1 cellular context compared by ENCODE assay signal in genomic region chr2:200713003-200713703, GRCh38.
TF ChIP-seq lines count a peak whose summit lies in the region.

No MANE protein-coding gene starts in this region.

TF ChIP-seq in K562, 482 proteins besides CTCF, POLR2A, EP300 and RAD21 (continued from another document and continues in another):
- TF ChIP-seq E2F6 (IDR thresholded peaks at IDR 0.05; ENCODE audit: borderline replicate concordance in 1 of 2, extremely low read depth in 1 of 2, insufficient read depth in 1 of 2, insufficient read length in 1 of 2, low read depth in 1 of 2, low read length in 1 of 2, poor library complexity in 1 of 2, severe bottlenecking in 1 of 2) (peak; percentile 40 to 58), MEIS2 (IDR thresholded peaks at IDR 0.05; ENCODE audit: partially characterized antibody) (peak; percentile 84), BCOR (IDR thresholded peaks at IDR 0.05) (peak; percentile 24; the same call in 1 of the 2 replicates), MAZ (CRISPR knock-in tag; conservative IDR thresholded peaks at IDR 0.05 in 1 of 2, IDR thresholded peaks at IDR 0.05 in 1 of 2) (no peak; a peak in 2 of 4 replicates), STAT5B (CRISPR knock-in tag; IDR thresholded peaks at IDR 0.05) (no peak), MTA3 (IDR thresholded peaks at IDR 0.05; ENCODE audit: borderline replicate concordance) (peak; percentile 60; the same call in 1 of the 2 replicates), JUN (IDR thresholded peaks at IDR 0.05; ENCODE audit: borderline replicate concordance, low read depth, low read length) (peak; percentile 74), JUN (CRISPR knock-in tag; IDR thresholded peaks at IDR 0.05; ENCODE audit: borderline replicate concordance) (no peak), ZNF830 (CRISPR knock-in tag; IDR thresholded peaks at IDR 0.05) (no peak), PHF8 (IDR thresholded peaks at IDR 0.05; ENCODE audit: borderline replicate concordance, low read length) (peak; percentile 54; the same call in 1 of the 2 replicates), ZBTB17 (CRISPR knock-in tag; IDR thresholded peaks at IDR 0.05) (0 out of 2 replicates have a peak, but pooled peaks have one; percentile 36), ZC3H8 (IDR thresholded peaks at IDR 0.05) (no peak), ZNF583 (CRISPR knock-in tag; IDR thresholded peaks at IDR 0.05) (no peak), LEF1 (IDR thresholded peaks at IDR 0.05) (no peak), PHTF2 (CRISPR knock-in tag; IDR thresholded peaks at IDR 0.05) (no peak), ZBTB1 (CRISPR knock-in tag; IDR thresholded peaks at IDR 0.05; ENCODE audit: borderline replicate concordance, low read depth) (no peak), MYC (IDR thresholded peaks at IDR 0.05; ENCODE audit: low read depth, low read length) (peak; percentile 26; the same call in 1 of the 2 replicates), MYC (CRISPR knock-in tag; IDR thresholded peaks at IDR 0.05; ENCODE audit: borderline replicate concordance, low read depth) (no peak), ZNF766 (CRISPR knock-in tag; conservative IDR thresholded peaks at IDR 0.05) (peak; percentile 42; the same call in 1 of the 2 replicates), CREB1 (IDR thresholded peaks at IDR 0.05) (peak; percentile 83), CREB1 (CRISPR knock-in tag; IDR thresholded peaks at IDR 0.05) (peak; percentile 84), POLR2G (IDR thresholded peaks at IDR 0.05; ENCODE audit: low read depth, low read length) (peak; percentile 70), TAF9B (IDR thresholded peaks at IDR 0.05; ENCODE audit: partially characterized antibody) (peak; percentile 31), SETDB1 (IDR thresholded peaks at IDR 0.05; ENCODE audit: low read length) (no peak), ZNF609 (CRISPR knock-in tag; IDR thresholded peaks at IDR 0.05; ENCODE audit: borderline replicate concordance) (no peak), HSF4 (CRISPR knock-in tag; IDR thresholded peaks at IDR 0.05; ENCODE audit: borderline replicate concordance) (no peak), YY1 (IDR thresholded peaks at IDR 0.05; ENCODE audit: borderline replicate concordance in 1 of 3, control insufficient read depth in 1 of 3, extremely low read depth in 1 of 3, insufficient read depth in 3 of 3, insufficient read length in 1 of 3, insufficient replicate concordance in 2 of 3, low read depth in 1 of 3, low read length in 2 of 3) (peak in 1 of 3 experiments; percentile 33), BHLHE40 (IDR thresholded peaks at IDR 0.05; ENCODE audit: low read length) (no peak; the same call in 1 of the 2 replicates), E2F5 (CRISPR knock-in tag; IDR thresholded peaks at IDR 0.05) (no peak), COPS2 (conservative IDR thresholded peaks at IDR 0.05) (no peak), ZC3H4 (CRISPR knock-in tag; IDR thresholded peaks at IDR 0.05; ENCODE audit: borderline replicate concordance) (no peak), ZBTB8A (IDR thresholded peaks at IDR 0.05; ENCODE audit: partially characterized antibody) (no peak), CBX5 (IDR thresholded peaks at IDR 0.05; ENCODE audit: borderline replicate concordance, low read depth) (no peak), NCOA4 (IDR thresholded peaks at IDR 0.05; ENCODE audit: partially characterized antibody) (no peak), ARNT (IDR thresholded peaks at IDR 0.05) (no peak), CEBPB (tag; IDR thresholded peaks at IDR 0.05) (no peak), RCOR1 (IDR thresholded peaks at IDR 0.05; ENCODE audit: borderline replicate concordance in 1 of 2, low read depth in 2 of 2, low read length in 2 of 2) (peak in 1 of 2 experiments; percentile 12; a peak in 1 of 4 replicates), ZNF140 (CRISPR knock-in tag; IDR thresholded peaks at IDR 0.05) (no peak), RUNX1 (IDR thresholded peaks at IDR 0.05; ENCODE audit: low read depth) (no peak), TFAP4 (CRISPR knock-in tag; IDR thresholded peaks at IDR 0.05; ENCODE audit: borderline replicate concordance) (peak; percentile 85), SPI1 (IDR thresholded peaks at IDR 0.05; ENCODE audit: borderline replicate concordance, low read depth, low read length) (peak; percentile 41; the same call in 1 of the 2 replicates), MEF2D (tag; conservative IDR thresholded peaks at IDR 0.05; ENCODE audit: low read depth) (0 out of 2 replicates have a peak, but pooled peaks have one; percentile 22), TCF7 (IDR thresholded peaks at IDR 0.05; ENCODE audit: borderline replicate concordance) (no peak), DDX20 (tag; IDR thresholded peaks at IDR 0.05; ENCODE audit: low read depth) (no peak), ELK1 (CRISPR knock-in tag; IDR thresholded peaks at IDR 0.05) (no peak), ZEB2 (IDR thresholded peaks at IDR 0.05) (no peak), ZFPM2 (CRISPR knock-in tag; IDR thresholded peaks at IDR 0.05) (no peak), TBL1XR1 (IDR thresholded peaks at IDR 0.05; ENCODE audit: low read length in 2 of 2) (no peak), ZNF449 (CRISPR knock-in tag; IDR thresholded peaks at IDR 0.05) (no peak), ZNF551 (CRISPR knock-in tag; IDR thresholded peaks at IDR 0.05) (no peak), ARID2 (IDR thresholded peaks at IDR 0.05) (peak; percentile 23; the same call in 1 of the 2 replicates), PRDM10 (IDR thresholded peaks at IDR 0.05; ENCODE audit: partially characterized antibody) (no peak), ELF4 (CRISPR knock-in tag; IDR thresholded peaks at IDR 0.05) (no peak), SMARCB1 (IDR thresholded peaks at IDR 0.05; ENCODE audit: insufficient read length, low read depth) (no peak), ZHX1 (conservative IDR thresholded peaks at IDR 0.05; ENCODE audit: low read length) (no peak), JUND (IDR thresholded peaks at IDR 0.05; ENCODE audit: borderline replicate concordance, low read depth, low read length) (peak; percentile 83), JUND (tag; IDR thresholded peaks at IDR 0.05; ENCODE audit: borderline replicate concordance, low read depth, low read length) (peak; percentile 85)
